In genomic region chr19:16930753-16931152, GRCh38 we compare ENCODE assay signal across 28 cellular contexts. TPM values are rescaled to one million over a fixed set of nuclear protein-coding genes. Genes with fewer than 3 reads are reported as not detected.
"Had no signal": no experiment of that assay in that cellular context is flagged by ENCODE, and none has a peak within 500 bp of the region (broad histone marks: within the 10 kb centered on the region; RNA-seq: fewer than 3 reads in every experiment).

No MANE protein-coding gene starts in this region.

- H3K27me3 ChIP-seq: adrenal gland, ascending aorta, breast epithelium, cardiac muscle cell had no signal

- H3K4me3 Mint-ChIP-seq: activated CD4-positive, alpha-beta memory T cell treated with anti-CD3 and anti-CD28 coated beads, Interleukin-2, amount 10 ng/mL, durations not matched to agents 7 days and 5 days; activated CD4-positive, alpha-beta T cell treated with anti-CD3 and anti-CD28 coated beads, Interleukin-2, amount 10 ng/mL, durations not matched to agents 7 days and 5 days; activated naive CD4-positive, alpha-beta T cell treated with anti-CD3 and anti-CD28 coated beads for 36 hours; activated naive CD4-positive, alpha-beta T cell treated with anti-CD3 and anti-CD28 coated beads, Interleukin-2, amount 50 U/mL, for 24 hours; activated naive CD8-positive, alpha-beta T cell treated with anti-CD3 and anti-CD28 coated beads for 36 hours; activated naive CD8-positive, alpha-beta T cell treated with anti-CD3 and anti-CD28 coated beads, Interleukin-2, amount 50 U/mL, for 24 hours; activated T-cell treated with anti-CD3 and anti-CD28 coated beads, Interleukin-2, amount 50 U/mL, for 24 hours; activated T-cell treated with anti-CD3 and anti-CD28 coated beads, Interleukin-2, amount 50 U/mL, for 72 hours; brain; effector memory CD8-positive, alpha-beta T cell had no signal

- H3K36me3 ChIP-seq: adrenal gland, ascending aorta, breast epithelium, cardiac muscle cell had no signal

- H3K4me3 ChIP-seq: adrenal gland, ascending aorta, breast epithelium, cardiac muscle cell had no signal

- H3K27ac ChIP-seq: adrenal gland, ascending aorta, breast epithelium, cardiac muscle cell, epithelial cell of prostate had no signal

- ATAC-seq: activated naive CD8-positive, alpha-beta T cell treated with anti-CD3 and anti-CD28 coated beads, Interleukin-2, amount 50 U/mL, for 24 hours; activated T-cell treated with anti-CD3 and anti-CD28 coated beads, Interleukin-2, amount 50 U/mL, for 72 hours; effector memory CD8-positive, alpha-beta T cell had no signal

- H3K4me1 Mint-ChIP-seq: activated CD4-positive, alpha-beta memory T cell treated with anti-CD3 and anti-CD28 coated beads, Interleukin-2, amount 10 ng/mL, durations not matched to agents 7 days and 5 days; activated CD4-positive, alpha-beta T cell treated with anti-CD3 and anti-CD28 coated beads, Interleukin-2, amount 10 ng/mL, durations not matched to agents 7 days and 5 days; activated naive CD4-positive, alpha-beta T cell treated with anti-CD3 and anti-CD28 coated beads, Interleukin-2, amount 50 U/mL, for 24 hours; activated naive CD8-positive, alpha-beta T cell treated with anti-CD3 and anti-CD28 coated beads for 36 hours; activated naive CD8-positive, alpha-beta T cell treated with anti-CD3 and anti-CD28 coated beads, Interleukin-2, amount 50 U/mL, for 24 hours; brain had no signal

- DNase-seq: activated CD4-positive, alpha-beta memory T cell treated with anti-CD3 and anti-CD28 coated beads, Interleukin-2, amount 10 ng/mL, durations not matched to agents 7 days and 5 days; activated CD4-positive, alpha-beta T cell treated with anti-CD3 and anti-CD28 coated beads for 1 hour; activated CD4-positive, alpha-beta T cell treated with anti-CD3 and anti-CD28 coated beads for 4 hours; activated CD4-positive, alpha-beta T cell treated with anti-CD3 and anti-CD28 coated beads, Interleukin-2, amount 10 ng/mL, durations not matched to agents 7 days and 5 days; activated CD4-positive, alpha-beta T cell treated with anti-CD3 and anti-CD28 coated beads, Interleukin-2, amount 50 U/mL, for 4 hours; activated CD4-positive, CD25-positive, alpha-beta regulatory T cell; activated CD8-positive, alpha-beta memory T cell treated with anti-CD3 and anti-CD28 coated beads, Interleukin-2, amount 50 U/mL, for 48 hours; activated naive CD4-positive, alpha-beta T cell treated with anti-CD3 and anti-CD28 coated beads for 36 hours; activated naive CD8-positive, alpha-beta T cell treated with anti-CD3 and anti-CD28 coated beads for 36 hours; activated naive CD8-positive, alpha-beta T cell treated with anti-CD3 and anti-CD28 coated beads, Interleukin-2, amount 50 U/mL, for 24 hours; activated T-cell treated with anti-CD3 and anti-CD28 coated beads for 4 hours; activated T-cell treated with anti-CD3 and anti-CD28 coated beads, Interleukin-2, amount 50 U/mL, for 24 hours; activated T-cell treated with anti-CD3 and anti-CD28 coated beads, Interleukin-2, amount 50 U/mL, for 72 hours; adrenal gland; central memory CD4-positive, alpha-beta T cell; cortex of kidney; dermis blood vessel endothelial cell; effector CD4-positive, alpha-beta T cell; effector memory CD8-positive, alpha-beta T cell; foreskin fibroblast; head of caudate nucleus; T-helper 2 cell had no signal

- H3K27ac Mint-ChIP-seq: activated CD4-positive, alpha-beta memory T cell treated with anti-CD3 and anti-CD28 coated beads, Interleukin-2, amount 10 ng/mL, durations not matched to agents 7 days and 5 days; activated CD4-positive, alpha-beta T cell treated with anti-CD3 and anti-CD28 coated beads, Interleukin-2, amount 10 ng/mL, durations not matched to agents 7 days and 5 days; activated naive CD4-positive, alpha-beta T cell treated with anti-CD3 and anti-CD28 coated beads for 36 hours; activated naive CD4-positive, alpha-beta T cell treated with anti-CD3 and anti-CD28 coated beads, Interleukin-2, amount 50 U/mL, for 24 hours; activated naive CD8-positive, alpha-beta T cell treated with anti-CD3 and anti-CD28 coated beads for 36 hours; activated naive CD8-positive, alpha-beta T cell treated with anti-CD3 and anti-CD28 coated beads, Interleukin-2, amount 50 U/mL, for 24 hours; activated T-cell treated with anti-CD3 and anti-CD28 coated beads, Interleukin-2, amount 50 U/mL, for 24 hours; activated T-cell treated with anti-CD3 and anti-CD28 coated beads, Interleukin-2, amount 50 U/mL, for 72 hours; brain; effector memory CD8-positive, alpha-beta T cell had no signal

- H3K4me1 ChIP-seq: adrenal gland, ascending aorta, breast epithelium had no signal

- H3K27me3 Mint-ChIP-seq: brain had no signal

RNA-seq across cellular contexts. Expression of gene F2RL3, which starts 42.0 kb away (rescaled TPM):
- total RNA-seq: activated naive CD4-positive, alpha-beta T cell treated with anti-CD3 and anti-CD28 coated beads for 36 hours; activated naive CD8-positive, alpha-beta T cell treated with anti-CD3 and anti-CD28 coated beads for 36 hours; activated T-cell treated with anti-CD3 and anti-CD28 coated beads, Interleukin-2, amount 50 U/mL, for 72 hours had no signal
